8 cellular contexts compared by ENCODE assay signal in genomic region chr10:80196950-80197315, GRCh38. TPM values are rescaled to one million over a fixed set of nuclear protein-coding genes. Genes with fewer than 3 reads are reported as not detected.
A peak's percentile ranks its signal among the peaks of the same experiment; 100 is the strongest.
DNase-seq lines count a peak whose midpoint lies in the region; ATAC-seq, FAIRE-seq and TF ChIP-seq lines count a peak whose summit lies in the region.

No MANE protein-coding gene starts in this region.

- peaks cover 20% of the 10 kb centered on the region for H3K4me1 ChIP-seq in astrocyte (ENCODE audit: insufficient read depth, low read length)
- H3K4me1 ChIP-seq in pancreas: peaks cover 74 to 94% (median 85%) of the 10 kb centered on the region in 3 donors

- H4K20me1 ChIP-seq in astrocyte (ENCODE audit: insufficient read depth, low read length): peaks cover 87% of the 10 kb centered on the region

- H3K36me3 ChIP-seq in astrocyte (ENCODE audit: insufficient read depth, low read length) (peaks cover 3% of the 10 kb centered on the region), pancreas (no peaks in the 10 kb centered on the region)

- no peak overlapping the region for H3K9ac ChIP-seq in astrocyte (ENCODE audit: low read length)

- 18 to 24% methylated on average over 2 of the region's 2 CpGs for WGBS in pancreas, 2 donors

- peaks cover 12% of the 10 kb centered on the region for H3K36me3 Mint-ChIP-seq in astrocyte (ENCODE audit: low read depth, unreplicated experiment)

- H3K27me3 ChIP-seq in astrocyte (ENCODE audit: insufficient read depth, low read length): no peaks in the 10 kb centered on the region
- no peaks in the 10 kb centered on the region for H3K27me3 ChIP-seq in pancreas

- peaks cover 32% of the 10 kb centered on the region for H3K4me1 Mint-ChIP-seq in astrocyte (ENCODE audit: low read depth, unreplicated experiment)

- H3K4me3 ChIP-seq in astrocyte (ENCODE audit: insufficient read depth, low read depth, low read length) (no peak overlapping the region), pancreas (peak overlapping the region in 2 of 4 donors; percentile 13 to 14)

- no peak for DNase-seq in astrocyte (ENCODE audit: low read depth)
- DNase-seq in pancreas: no peak
- no peak for DNase-seq in SIG-M5 treated with dmso at 0.1 percent for 504 hours (lab: John Stamatoyannopoulos, UW; ENCODE audit: unreplicated experiment)
- no peak for DNase-seq in NCI-H2107 (lab: John Stamatoyannopoulos, UW)
- DNase-seq in hepatic stellate cell (ENCODE audit: low spot score): no peak

- ATAC-seq in GM18499 (IDR thresholded peaks at IDR 0.05; ENCODE audit: insufficient read depth, unreplicated experiment) (peak; percentile 4), HG02759 (IDR thresholded peaks at IDR 0.05; ENCODE audit: unreplicated experiment) (peak; percentile 5), pancreas (no peak), HG03378 (IDR thresholded peaks at IDR 0.05; ENCODE audit: unreplicated experiment) (no peak)

- TF ChIP-seq CTCF in astrocyte (IDR thresholded peaks at IDR 0.05; ENCODE audit: insufficient read depth, low read depth, low read length): no peak
- TF ChIP-seq CTCF in pancreas (IDR thresholded peaks at IDR 0.05): no peak

- no peak overlapping the region for H3K4me3 Mint-ChIP-seq in astrocyte (ENCODE audit: unreplicated experiment)

- H3K4me2 ChIP-seq in astrocyte (ENCODE audit: low read length): peak overlapping the region; percentile 41

- peaks cover 2% of the 10 kb centered on the region for H3K9me3 Mint-ChIP-seq in astrocyte (ENCODE audit: unreplicated experiment)

- H3K27ac ChIP-seq in astrocyte (ENCODE audit: low read depth, low read length) (peak overlapping the region; percentile 17), pancreas (peak overlapping the region; percentile 98 to 99 (median 98))

- peak overlapping the region; percentile 4 for H3K27ac Mint-ChIP-seq in astrocyte (ENCODE audit: unreplicated experiment)

- no peak for FAIRE-seq in astrocyte (lab: Jason Lieb, UNC)
- FAIRE-seq in pancreas (lab: Jason Lieb, UNC): no peak

- intact Hi-C loops in pancreas (cut with DNase I): no loop called here

- H3K9me3 ChIP-seq in astrocyte (ENCODE audit: insufficient read depth, low read depth, low read length) (no peaks in the 10 kb centered on the region), pancreas (no peaks in the 10 kb centered on the region)

- H3K27me3 Mint-ChIP-seq in astrocyte (ENCODE audit: low read depth, unreplicated experiment): no peaks in the 10 kb centered on the region

- H3K79me2 ChIP-seq in astrocyte (ENCODE audit: insufficient read depth, low read length): peaks cover 99% of the 10 kb centered on the region

- no peak overlapping the region for H2AFZ ChIP-seq in astrocyte (ENCODE audit: low read depth, low read length)

RNA-seq across cellular contexts. Expression of gene ANXA11, which starts 8.4 kb away (rescaled TPM):
- total RNA-seq in astrocyte: 102 and 122 TPM in 2 replicates
- total RNA-seq in pancreas: 100 to 1,000 TPM in 2 of 6 donors, 10 to 100 TPM in 4; 74.0 to 140 (median 91.8) TPM
- polyA plus RNA-seq in pancreas: 100 to 1,000 TPM; 128 to 193 TPM

Comparison
In these comparisons a context has a peak if more than half of its experiments do, and no peak if none do; other contexts are left out.
1. ATAC-seq: peak in GM18499 (single experiment) and HG02759 (single experiment); none in pancreas (0 of 4) and HG03378 (single experiment).